Comparison of ENCODE assay signal across 10 cellular contexts in genomic region chr17:36082482-36083024, GRCh38. TPM values are rescaled to one million over a fixed set of nuclear protein-coding genes. Genes with fewer than 3 reads are reported as not detected.
DNase-seq lines count a peak whose midpoint lies in the region; ATAC-seq and TF ChIP-seq lines count a peak whose summit lies in the region.
"Not testable (repeated sequence)": the region's sequence is repeated elsewhere in the genome, so short reads cannot be mapped to it uniquely, and the experiment has no call there.
"Had no signal": no experiment of that assay in that cellular context is flagged by ENCODE, and none has a peak within 500 bp of the region (broad histone marks: within the 10 kb centered on the region; RNA-seq: fewer than 3 reads in every experiment).

No MANE protein-coding gene starts in this region.

- peak; percentile 59 for ATAC-seq in GM19463 (IDR thresholded peaks at IDR 0.05; ENCODE audit: unreplicated experiment)
- ATAC-seq in HG03095 (IDR thresholded peaks at IDR 0.05; ENCODE audit: unreplicated experiment), result peak; percentile 53
- ATAC-seq in activated naive CD8-positive, alpha-beta T cell treated with anti-CD3 and anti-CD28 coated beads, Interleukin-2, amount 50 U/mL, for 24 hours, result peak; percentile 92
- peak; percentile 88 for ATAC-seq in stimulated activated memory B cell treated with anti-CD40 and anti-IgM and Interleukin-4, amounts not matched to agents 10 μg/mL and 1 μg/mL and 100 μg/mL, for 72 hours

- not testable (repeated sequence) for TF ChIP-seq CTCF in GM10248 (IDR thresholded peaks at IDR 0.05; ENCODE audit: control extremely low read depth, extremely low read depth, low read depth, missing control alignments); NB4 (IDR thresholded peaks at IDR 0.05; ENCODE audit: low read depth, low read length)

- POLR2A ChIA-PET in GM10248 (lab: Yijun Ruan, JAX), result interaction anchor here (0.6 to 1.2 kb wide), 2 partner anchors 10 kb away, joined by 3 to 4 read pairs; no protein-coding TSS in a partner anchor

- not testable (repeated sequence) for H3K4me3 ChIP-seq in NB4 (ENCODE audit: low read depth, low read length)

- not testable (repeated sequence) for H3K36me3 Mint-ChIP-seq in activated naive CD8-positive, alpha-beta T cell treated with anti-CD3 and anti-CD28 coated beads, Interleukin-2, amount 50 U/mL, for 24 hours (ENCODE audit: low read depth); stimulated activated memory B cell treated with anti-CD40 and anti-IgM and Interleukin-4, amounts not matched to agents 10 μg/mL and 1 μg/mL and 100 μg/mL, for 72 hours

- H3K4me3 Mint-ChIP-seq in activated naive CD8-positive, alpha-beta T cell treated with anti-CD3 and anti-CD28 coated beads, Interleukin-2, amount 50 U/mL, for 24 hours, result peak overlapping the region; percentile 54
- H3K4me3 Mint-ChIP-seq in stimulated activated memory B cell treated with anti-CD40 and anti-IgM and Interleukin-4, amounts not matched to agents 10 μg/mL and 1 μg/mL and 100 μg/mL, for 72 hours, result peak overlapping the region; percentile 67

- not testable (repeated sequence) for H3K9me3 Mint-ChIP-seq in activated naive CD8-positive, alpha-beta T cell treated with anti-CD3 and anti-CD28 coated beads, Interleukin-2, amount 50 U/mL, for 24 hours; stimulated activated memory B cell treated with anti-CD40 and anti-IgM and Interleukin-4, amounts not matched to agents 10 μg/mL and 1 μg/mL and 100 μg/mL, for 72 hours

- H3K27me3 Mint-ChIP-seq in activated naive CD8-positive, alpha-beta T cell treated with anti-CD3 and anti-CD28 coated beads, Interleukin-2, amount 50 U/mL, for 24 hours; stimulated activated memory B cell treated with anti-CD40 and anti-IgM and Interleukin-4, amounts not matched to agents 10 μg/mL and 1 μg/mL and 100 μg/mL, for 72 hours: not testable (repeated sequence)

- CTCF ChIA-PET in GM10248 (lab: Yijun Ruan, JAX), result interaction anchor here (1.2 to 3.5 kb wide), 2 partner anchors 10 to 66 kb away, joined by 5 to 41 read pairs; no protein-coding TSS in a partner anchor

- not testable (repeated sequence) for TF ChIP-seq POLR2A in NB4 (IDR thresholded peaks at IDR 0.05; ENCODE audit: extremely low read depth, insufficient read length)

- DNase-seq in GM10248 (ENCODE audit: extremely low spot score), result peak; percentile 51
- peak; percentile 94 for DNase-seq in NB4 (ENCODE audit: low read depth)
- peak; percentile 45 for DNase-seq in activated CD4-positive, alpha-beta T cell treated with anti-CD3 and anti-CD28 coated beads for 48 hours
- DNase-seq in activated naive CD8-positive, alpha-beta T cell treated with anti-CD3 and anti-CD28 coated beads, Interleukin-2, amount 50 U/mL, for 24 hours, result peak; percentile 60
- peak; percentile 60 for DNase-seq in mucosa of gallbladder (ENCODE audit: low spot score)

- peaks cover 50% of the 10 kb centered on the region for H3K4me1 Mint-ChIP-seq in activated naive CD8-positive, alpha-beta T cell treated with anti-CD3 and anti-CD28 coated beads, Interleukin-2, amount 50 U/mL, for 24 hours
- H3K4me1 Mint-ChIP-seq in stimulated activated memory B cell treated with anti-CD40 and anti-IgM and Interleukin-4, amounts not matched to agents 10 μg/mL and 1 μg/mL and 100 μg/mL, for 72 hours, result peaks cover 31% of the 10 kb centered on the region

- H3K27ac Mint-ChIP-seq in activated naive CD8-positive, alpha-beta T cell treated with anti-CD3 and anti-CD28 coated beads, Interleukin-2, amount 50 U/mL, for 24 hours, result peak overlapping the region; percentile 92
- peak overlapping the region; percentile 81 for H3K27ac Mint-ChIP-seq in stimulated activated memory B cell treated with anti-CD40 and anti-IgM and Interleukin-4, amounts not matched to agents 10 μg/mL and 1 μg/mL and 100 μg/mL, for 72 hours

RNA-seq across cellular contexts. Expression of gene CCL3, which starts 7.4 kb away (rescaled TPM):
- total RNA-seq in mucosa of gallbladder, result 31.7 TPM
- total RNA-seq: SJSA1 had no signal

RNA-seq across cellular contexts. Expression of gene CCL18, which starts 18.5 kb away (rescaled TPM):
- 0.66 TPM for total RNA-seq in mucosa of gallbladder
- total RNA-seq: cerebellum, SJSA1 had no signal

RNA-seq across cellular contexts. Expression of gene CCL4, which starts 21.1 kb away (rescaled TPM):
- total RNA-seq in mucosa of gallbladder, result 27.6 TPM
- total RNA-seq: SJSA1 had no signal
